In the genomic region with DNA sequence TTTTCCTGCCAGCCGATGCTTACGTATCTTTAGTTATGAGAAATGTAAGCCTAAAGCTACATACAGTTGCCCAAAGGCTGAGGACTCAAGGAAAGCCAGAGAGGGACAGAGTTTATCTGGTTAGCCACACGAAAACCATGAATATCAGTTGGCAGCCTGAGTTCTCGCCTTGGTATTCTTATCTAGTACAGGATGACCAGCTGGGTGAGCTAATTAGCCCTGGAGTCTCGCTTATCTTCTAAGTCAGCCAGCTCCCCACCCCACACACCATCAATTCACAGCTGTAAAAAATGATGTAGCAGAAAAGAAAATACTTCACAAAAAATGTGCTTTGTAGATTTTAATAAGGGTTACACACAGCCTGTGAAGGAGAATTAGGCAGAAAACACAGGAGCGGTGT, we compare ENCODE assay signal across 19 cellular contexts.
DNase-seq lines count a peak whose midpoint lies in the region; FAIRE-seq and TF ChIP-seq lines count a peak whose summit lies in the region.
"Had no signal": no experiment of that assay in that cellular context is flagged by ENCODE, and none has a peak within 500 bp of the region (broad histone marks: within the 10 kb centered on the region; RNA-seq: fewer than 3 reads in every experiment).

No MANE protein-coding gene starts in this region.

- H3K4me2 ChIP-seq in H1 (ENCODE audit: insufficient read depth in 1 of 2, low read depth in 2 of 2, low read length in 2 of 2) (no peak overlapping the region), trophoblast cell (ENCODE audit: low read length) (no peak overlapping the region), hepatocyte (no peak overlapping the region)
- H3K4me2 ChIP-seq: A549 had no signal

- no peak overlapping the region for H2BK120ac ChIP-seq in H1 (replicated peaks; ENCODE audit: low read depth, low read length)
- no peak overlapping the region for H2BK120ac ChIP-seq in trophoblast cell (ENCODE audit: insufficient read depth, low read length, poor library complexity)

- H2BK5ac ChIP-seq in H1 (ENCODE audit: low read depth, low read length) = no peak overlapping the region
- no peak overlapping the region for H2BK5ac ChIP-seq in trophoblast cell (ENCODE audit: low read depth, low read length, poor library complexity)

- peaks cover 0 to 11% (median 2%) of the 10 kb centered on the region in 4 experiments; a peak in 3 of 7 replicates for H3K4me1 ChIP-seq in H1 (replicated peaks in 1 of 4; ENCODE audit: control insufficient read depth in 3 of 4, insufficient read depth in 4 of 4, low read length in 3 of 4)
- H3K4me1 ChIP-seq in trophoblast cell (ENCODE audit: control insufficient read depth in 1 of 2, insufficient read depth in 2 of 2, low read length in 2 of 2) = peaks cover 0 to 2% of the 10 kb centered on the region in 2 experiments
- no peaks in the 10 kb centered on the region for H3K4me1 ChIP-seq in hepatocyte (ENCODE audit: insufficient read depth)
- H3K4me1 ChIP-seq: A549, HAP-1 had no signal

- no peak for TF ChIP-seq RAD21 in H1 (IDR thresholded peaks at IDR 0.05 in 1 of 2, conservative IDR thresholded peaks at IDR 0.05 in 1 of 2; ENCODE audit: low read depth in 2 of 2, low read length in 2 of 2)

- peak; percentile 74 for DNase-seq in CMK (ENCODE audit: low read depth)
- peak in 72 of 76 experiments; percentile 12 to 92 (median 70) for DNase-seq in HUDEP-2 (lab: John Stamatoyannopoulos, UW; ENCODE audit: unreplicated experiment in 76 of 76)
- DNase-seq in H1 (ENCODE audit: low read depth in 1 of 2, low spot score in 2 of 2) = no peak
- peak; percentile 4 to 36 for DNase-seq in trophoblast cell
- no peak for DNase-seq in H7
- no peak for DNase-seq in amygdala (lab: John Stamatoyannopoulos, UW)
- DNase-seq in hepatocyte (ENCODE audit: low spot score) = no peak
- DNase-seq: AML-193; CD4-positive, alpha-beta T cell; DMS153; DMS79; GF-D8; GOT3; IMR-90; KBM-7 had no signal

- CTCF ChIA-PET in H1 (lab: Charles Lee; ENCODE audit: partially characterized antibody) = interaction anchor here (0.9 kb wide), 1 partner anchor 46 kb away, joined by 4 read pairs; no protein-coding TSS in a partner anchor

- H3K14ac ChIP-seq in H1 (ENCODE audit: insufficient read length) = no peak overlapping the region
- no peak overlapping the region for H3K14ac ChIP-seq in trophoblast cell (ENCODE audit: low read length)

- H4K91ac ChIP-seq in H1 (replicated peaks; ENCODE audit: insufficient read length, low read length) (no peak overlapping the region), trophoblast cell (ENCODE audit: low read depth, low read length) (no peak overlapping the region)

- H2BK15ac ChIP-seq in H1 (ENCODE audit: low read length) = no peak overlapping the region

- TF ChIP-seq CTCF in H1 (IDR thresholded peaks at IDR 0.05; ENCODE audit: control extremely low read depth in 1 of 3, insufficient read depth in 1 of 3, low read depth in 1 of 3, low read length in 3 of 3) (no peak), hepatocyte (IDR thresholded peaks at IDR 0.05; ENCODE audit: poor library complexity) (no peak)

- H2AK5ac ChIP-seq in H1 (ENCODE audit: low read depth, low read length) = no peak overlapping the region
- H2AK5ac ChIP-seq in trophoblast cell (ENCODE audit: low read length) = no peak overlapping the region

- peak overlapping the region; percentile 43; the same call in 1 of the 2 replicates for H2BK20ac ChIP-seq in H1 (ENCODE audit: low read length)

- H3K18ac ChIP-seq in H1 (ENCODE audit: extremely low read depth, low read length) (no peak overlapping the region), trophoblast cell (ENCODE audit: low read length) (no peak overlapping the region)

- FAIRE-seq in H1 (lab: Jason Lieb, UNC) = no peak
- FAIRE-seq: A549 had no signal

- TF ChIP-seq POLR2A in H1 (IDR thresholded peaks at IDR 0.05; ENCODE audit: control extremely low read depth in 1 of 2, low read depth in 2 of 2, low read length in 2 of 2) = no peak

- no peak overlapping the region for H3K56ac ChIP-seq in H1 (replicated peaks; ENCODE audit: insufficient read length, low read depth, low read length)

- H3K79me2 ChIP-seq in H1 (ENCODE audit: control insufficient read depth in 1 of 2, insufficient read depth in 2 of 2, low read length in 2 of 2) (no peaks in the 10 kb centered on the region), trophoblast cell (ENCODE audit: control insufficient read depth, insufficient read depth, low read length, poor library complexity) (no peaks in the 10 kb centered on the region), hepatocyte (no peaks in the 10 kb centered on the region)

- no peak overlapping the region for H4K5ac ChIP-seq in H1 (ENCODE audit: insufficient read length, low read depth, low read length)

- no peaks in the 10 kb centered on the region for H3K9me2 ChIP-seq in hepatocyte (replicated peaks; ENCODE audit: insufficient read depth)

- no peak overlapping the region for H3K23ac ChIP-seq in H1 (ENCODE audit: insufficient read length)
- H3K23ac ChIP-seq in trophoblast cell (ENCODE audit: low read length) = no peak overlapping the region

- H2BK12ac ChIP-seq in H1 (ENCODE audit: low read depth, low read length) = peak overlapping the region; percentile 35; the same call in 1 of the 2 replicates
- no peak overlapping the region for H2BK12ac ChIP-seq in trophoblast cell (ENCODE audit: low read length)

- H3K4ac ChIP-seq in H1 (replicated peaks; ENCODE audit: insufficient read length, low read depth, low read length) (no peak overlapping the region), trophoblast cell (ENCODE audit: low read depth, low read length) (no peak overlapping the region)

- H3K4me3 ChIP-seq in H1 (ENCODE audit: extremely low read depth in 1 of 4, insufficient read depth in 2 of 4, low read depth in 3 of 4, low read length in 4 of 4) (no peak overlapping the region), trophoblast cell (ENCODE audit: low read depth, low read length) (no peak overlapping the region), H7 (ENCODE audit: insufficient read depth, low read depth, low read length) (no peak overlapping the region), hepatocyte (no peak overlapping the region)
- H3K4me3 ChIP-seq: A549, HAP-1 had no signal

- no peak for TF ChIP-seq EP300 in H1 (IDR thresholded peaks at IDR 0.05; ENCODE audit: borderline replicate concordance in 1 of 2, low read depth in 2 of 2, low read length in 2 of 2)

- H3K9me3 ChIP-seq in H1 (ENCODE audit: insufficient read depth in 2 of 2, low read depth in 1 of 2, low read length in 1 of 2) (no peaks in the 10 kb centered on the region), trophoblast cell (ENCODE audit: insufficient read depth, low read depth, low read length) (no peaks in the 10 kb centered on the region), hepatocyte (ENCODE audit: low read depth) (no peaks in the 10 kb centered on the region)
- H3K9me3 ChIP-seq: HAP-1 had no signal

- no peaks in the 10 kb centered on the region for H3K27me3 ChIP-seq in H1 (replicated peaks in 1 of 4; ENCODE audit: control insufficient read depth in 3 of 4, extremely low read depth in 1 of 4, insufficient read depth in 3 of 4, low read length in 3 of 4)
- no peaks in the 10 kb centered on the region for H3K27me3 ChIP-seq in trophoblast cell (ENCODE audit: insufficient read depth, low read length)
- H3K27me3 ChIP-seq in H7 (ENCODE audit: control insufficient read depth, insufficient read depth, low read length) = no peaks in the 10 kb centered on the region
- H3K27me3 ChIP-seq in hepatocyte = no peaks in the 10 kb centered on the region

- H4K8ac ChIP-seq in H1 (ENCODE audit: extremely low read depth, insufficient read depth, low read length) (no peak overlapping the region), trophoblast cell (ENCODE audit: low read depth, low read length) (no peak overlapping the region)

- H4K12ac ChIP-seq in trophoblast cell (ENCODE audit: low read depth, low read length) = no peak overlapping the region

- H3K9ac ChIP-seq in H1 (replicated peaks in 1 of 4; ENCODE audit: extremely low read depth in 1 of 4, low read depth in 3 of 4, low read length in 3 of 4) = no peak overlapping the region
- H3K9ac ChIP-seq in trophoblast cell (ENCODE audit: low read length) = no peak overlapping the region

- POLR2A ChIA-PET in H1 (lab: Charles Lee; ENCODE audit: partially characterized antibody) = no interaction called here

- H2AFZ ChIP-seq in H1 (ENCODE audit: low read length) (no peak overlapping the region), trophoblast cell (ENCODE audit: insufficient read depth, low read length, poor library complexity) (no peak overlapping the region), hepatocyte (no peak overlapping the region)

- peaks cover 3% of the 10 kb centered on the region; the same call in 1 of the 2 replicates for H3K23me2 ChIP-seq in H1 (ENCODE audit: low read depth, low read length)

- H3K36me3 ChIP-seq in H1 (ENCODE audit: control insufficient read depth in 2 of 4, insufficient read depth in 4 of 4, low read length in 3 of 4) = no peaks in the 10 kb centered on the region
- no peaks in the 10 kb centered on the region for H3K36me3 ChIP-seq in trophoblast cell (ENCODE audit: control insufficient read depth in 1 of 2, insufficient read depth in 2 of 2, low read length in 2 of 2)
- H3K36me3 ChIP-seq in H7 (replicated peaks; ENCODE audit: control insufficient read depth, insufficient read depth, low read length) = no peaks in the 10 kb centered on the region
- no peaks in the 10 kb centered on the region for H3K36me3 ChIP-seq in hepatocyte (replicated peaks; ENCODE audit: insufficient read depth, low read depth)
- H3K36me3 ChIP-seq: HAP-1 had no signal

- 96% methylated on average over 6 of the region's 6 CpGs; no CpG with 5 or more reads in 1 of the 2 experiments for WGBS in H1 (ENCODE audit: extremely low coverage in 1 of 2, insufficient coverage in 1 of 2, insufficient read length in 1 of 2, insufficient replicate concordance in 2 of 2, low coverage in 1 of 2, low lambda C conversion rate in 2 of 2, missing lambda C conversion rate in 1 of 2), 2 experiments
- WGBS in trophoblast cell (ENCODE audit: extremely low coverage, insufficient coverage, insufficient read length) = no CpG with 5 or more reads among the region's 6 CpGs
- WGBS in hepatocyte (ENCODE audit: low lambda C conversion rate, missing lambda C conversion rate) = 50% methylated on average over 6 of the region's 6 CpGs

- H3K79me1 ChIP-seq in H1 (ENCODE audit: low read depth, low read length) (no peaks in the 10 kb centered on the region), trophoblast cell (ENCODE audit: low read length) (peaks cover 2% of the 10 kb centered on the region)

- no peaks in the 10 kb centered on the region for H4K20me1 ChIP-seq in H1 (replicated peaks in 1 of 2; ENCODE audit: control insufficient read depth in 1 of 2, insufficient read depth in 2 of 2, low read length in 2 of 2)
- H4K20me1 ChIP-seq in hepatocyte (ENCODE audit: insufficient read depth, poor library complexity, severe bottlenecking) = no peaks in the 10 kb centered on the region

- no peak overlapping the region for H3K27ac ChIP-seq in H1 (ENCODE audit: low read depth, low read length)
- H3K27ac ChIP-seq in trophoblast cell (ENCODE audit: low read depth, low read length) = no peak overlapping the region
- H3K27ac ChIP-seq in hepatocyte = no peak overlapping the region
- H3K27ac ChIP-seq: A549, C4-2B, HL-60 had no signal

Comparison
In these comparisons a context has a peak if more than half of its experiments do, and no peak if none do; other contexts are left out.
1. DNase-seq: peak in CMK (single experiment), HUDEP-2 (72 of 76) and trophoblast cell (2 of 2); none in H1 (0 of 2), H7 (single experiment), amygdala (0 of 56) and hepatocyte (single experiment).